ENCODE assay signal across 9 cellular contexts in the genomic region with DNA sequence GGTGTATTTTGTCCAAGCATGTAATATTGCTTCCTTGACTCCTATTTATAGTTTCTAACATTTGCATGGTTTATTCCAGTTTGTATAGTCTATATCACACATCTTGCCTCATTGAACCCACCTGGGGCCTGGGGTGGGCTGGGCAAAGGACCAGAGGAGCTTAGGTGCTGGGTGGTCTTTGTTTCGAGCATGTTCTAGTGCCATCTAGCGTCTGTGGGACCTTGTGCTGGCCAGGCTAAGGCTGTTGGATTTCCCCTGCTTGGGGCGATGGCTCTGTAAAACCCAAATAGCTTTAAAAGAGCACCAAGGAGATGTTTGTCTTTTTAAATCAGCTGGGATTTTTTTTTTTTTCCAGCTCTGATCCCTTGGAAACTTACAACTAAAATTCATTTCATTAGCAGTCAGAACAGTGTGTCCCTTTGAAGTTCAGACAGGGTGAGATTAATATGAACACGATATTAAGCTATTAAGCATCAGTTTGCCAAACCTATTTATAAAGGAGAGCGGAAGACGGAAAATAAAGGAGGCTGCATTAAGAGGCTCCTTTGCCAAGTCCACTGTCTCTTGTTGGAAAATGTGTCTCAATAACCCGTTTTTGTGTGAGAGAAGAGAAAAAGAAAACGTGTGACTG.
A peak's percentile ranks its signal among the peaks of the same experiment; 100 is the strongest.
DNase-seq lines count a peak whose midpoint lies in the region; ATAC-seq, FAIRE-seq and TF ChIP-seq lines count a peak whose summit lies in the region.
"Had no signal": no experiment of that assay in that cellular context is flagged by ENCODE, and none has a peak within 500 bp of the region (broad histone marks: within the 10 kb centered on the region; RNA-seq: fewer than 3 reads in every experiment).

No MANE protein-coding gene starts in this region.

- no peak overlapping the region for H2AFZ ChIP-seq in H1 (ENCODE audit: low read length)
- H2AFZ ChIP-seq in mesenchymal stem cell (ENCODE audit: low read depth, low read length) = no peak overlapping the region

- H3K27me3 ChIP-seq in NT2/D1 (ENCODE audit: insufficient read depth, insufficient read length) (no peaks in the 10 kb centered on the region), H1 (replicated peaks in 1 of 4; ENCODE audit: control insufficient read depth in 3 of 4, extremely low read depth in 1 of 4, insufficient read depth in 3 of 4, low read length in 3 of 4) (no peaks in the 10 kb centered on the region), mesenchymal stem cell (ENCODE audit: control insufficient read depth in 1 of 2, insufficient read depth in 1 of 2, low read length in 2 of 2) (no peaks in the 10 kb centered on the region)

- H3K27ac ChIP-seq in H1 (ENCODE audit: low read depth, low read length) (no peak overlapping the region), mesenchymal stem cell (ENCODE audit: low read length, poor library complexity, severe bottlenecking) (no peak overlapping the region)

- no peaks in the 10 kb centered on the region for H3K9me3 Mint-ChIP-seq in activated CD4-positive, alpha-beta T cell treated with anti-CD3 and anti-CD28 coated beads for 36 hours (ENCODE audit: low read depth)
- no peaks in the 10 kb centered on the region for H3K9me3 Mint-ChIP-seq in natural killer cell

- H3K18ac ChIP-seq in H1 (ENCODE audit: extremely low read depth, low read length) (no peak overlapping the region), mesenchymal stem cell (ENCODE audit: low read depth in 1 of 2, low read length in 2 of 2) (no peak overlapping the region)

- no peak overlapping the region for H3K56ac ChIP-seq in H1 (replicated peaks; ENCODE audit: insufficient read length, low read depth, low read length)

- intact Hi-C loops in activated CD4-positive, alpha-beta T cell treated with anti-CD3 and anti-CD28 coated beads for 36 hours (cut with DNase I, micrococcal nuclease) = loop anchor here in 1 of 2 experiments (1.0 to 10.0 kb wide), 3 partner anchors 40 to 516 kb away; no protein-coding TSS in a partner anchor
- intact Hi-C loops in natural killer cell (cut with micrococcal nuclease) = loop anchor here (1.0 kb wide), 1 partner anchor 516 kb away; no protein-coding TSS in a partner anchor

- no peak for ATAC-seq in activated CD4-positive, alpha-beta T cell treated with anti-CD3 and anti-CD28 coated beads for 36 hours
- ATAC-seq in HG02623 (IDR thresholded peaks at IDR 0.05; ENCODE audit: unreplicated experiment) (no peak), HG02759 (IDR thresholded peaks at IDR 0.05; ENCODE audit: unreplicated experiment) (no peak), natural killer cell (no peak)

- H3K23me2 ChIP-seq in H1 (ENCODE audit: low read depth, low read length) = no peaks in the 10 kb centered on the region

- TF ChIP-seq CTCF in H1 (IDR thresholded peaks at IDR 0.05; ENCODE audit: control extremely low read depth in 1 of 3, insufficient read depth in 1 of 3, low read depth in 1 of 3, low read length in 3 of 3) = peak; percentile 79 to 87 (median 84)
- no peak for TF ChIP-seq CTCF in natural killer cell (IDR thresholded peaks at IDR 0.05)

- no peaks in the 10 kb centered on the region for H3K4me1 Mint-ChIP-seq in activated CD4-positive, alpha-beta T cell treated with anti-CD3 and anti-CD28 coated beads for 36 hours
- H3K4me1 Mint-ChIP-seq in natural killer cell = no peaks in the 10 kb centered on the region

- H3K4me3 ChIP-seq in NT2/D1 (ENCODE audit: insufficient read length, low read depth) (no peak overlapping the region), H1 (ENCODE audit: extremely low read depth in 1 of 4, insufficient read depth in 2 of 4, low read depth in 3 of 4, low read length in 4 of 4) (no peak overlapping the region), mesenchymal stem cell (ENCODE audit: insufficient read depth in 1 of 2, low read depth in 1 of 2, low read length in 2 of 2) (no peak overlapping the region)

- 0 out of 2 replicates have a peak overlapping the region, but pooled peaks have one; percentile 36 for H2BK15ac ChIP-seq in H1 (ENCODE audit: low read length)
- no peak overlapping the region for H2BK15ac ChIP-seq in mesenchymal stem cell (ENCODE audit: low read depth, poor library complexity, severe bottlenecking)

- H3K27ac Mint-ChIP-seq in activated CD4-positive, alpha-beta T cell treated with anti-CD3 and anti-CD28 coated beads for 36 hours = no peak overlapping the region
- H3K27ac Mint-ChIP-seq in natural killer cell = no peak overlapping the region

- H3K36me3 ChIP-seq in NT2/D1 (ENCODE audit: insufficient read depth, insufficient read length, low read length) (no peaks in the 10 kb centered on the region), H1 (ENCODE audit: control insufficient read depth in 2 of 4, insufficient read depth in 4 of 4, low read length in 3 of 4) (no peaks in the 10 kb centered on the region), mesenchymal stem cell (ENCODE audit: control insufficient read depth in 1 of 2, insufficient read depth in 2 of 2, low read depth in 1 of 2, low read length in 2 of 2) (peaks cover 0 to 3% of the 10 kb centered on the region in 2 experiments)

- no peaks in the 10 kb centered on the region for H3K79me2 ChIP-seq in H1 (ENCODE audit: control insufficient read depth in 1 of 2, insufficient read depth in 2 of 2, low read length in 2 of 2)

- CTCF ChIA-PET in activated CD4-positive, alpha-beta T cell treated with anti-CD3 and anti-CD28 coated beads for 36 hours (lab: Charles Lee) = interaction anchor here (0.6 to 1.7 kb wide), 2 partner anchors 272 to 310 kb away, joined by 3 to 5 read pairs; no protein-coding TSS in a partner anchor
- CTCF ChIA-PET in H1 (lab: Charles Lee; ENCODE audit: partially characterized antibody) = interaction anchor here (0.6 to 4.5 kb wide), 58 partner anchors 8 to 645 kb away, joined by 3 to 58 read pairs (median 5); a partner anchor contains a TSS

- H4K5ac ChIP-seq in H1 (ENCODE audit: insufficient read length, low read depth, low read length) = no peak overlapping the region

- peak; percentile 89 to 93 for TF ChIP-seq RAD21 in H1 (IDR thresholded peaks at IDR 0.05 in 1 of 2, conservative IDR thresholded peaks at IDR 0.05 in 1 of 2; ENCODE audit: low read depth in 2 of 2, low read length in 2 of 2)

- H3K9ac ChIP-seq in NT2/D1 (ENCODE audit: insufficient read length, low read depth) (no peak overlapping the region), H1 (replicated peaks in 1 of 4; ENCODE audit: extremely low read depth in 1 of 4, low read depth in 3 of 4, low read length in 3 of 4) (no peak overlapping the region), mesenchymal stem cell (ENCODE audit: low read length) (peak overlapping the region; percentile 17)

- H3K4me2 ChIP-seq in H1 (ENCODE audit: insufficient read depth in 1 of 2, low read depth in 2 of 2, low read length in 2 of 2) = no peak overlapping the region
- no peak overlapping the region for H3K4me2 ChIP-seq in mesenchymal stem cell (ENCODE audit: low read length, poor library complexity, severe bottlenecking)

- H3K4ac ChIP-seq in H1 (replicated peaks; ENCODE audit: insufficient read length, low read depth, low read length) (peak overlapping the region; percentile 23), mesenchymal stem cell (ENCODE audit: low read depth in 1 of 2, low read length in 2 of 2) (no peak overlapping the region)

- H2BK12ac ChIP-seq in H1 (ENCODE audit: low read depth, low read length) (no peak overlapping the region), mesenchymal stem cell (ENCODE audit: low read length in 2 of 2) (no peak overlapping the region)

- H3K79me1 ChIP-seq in H1 (ENCODE audit: low read depth, low read length) = no peaks in the 10 kb centered on the region
- H3K79me1 ChIP-seq in mesenchymal stem cell (replicated peaks; ENCODE audit: low read length, poor library complexity, severe bottlenecking) = peaks cover 3% of the 10 kb centered on the region

- H2BK5ac ChIP-seq in H1 (ENCODE audit: low read depth, low read length) (no peak overlapping the region), mesenchymal stem cell (ENCODE audit: low read depth, low read length, poor library complexity, severe bottlenecking) (no peak overlapping the region)

- TF ChIP-seq POLR2A in H1 (IDR thresholded peaks at IDR 0.05; ENCODE audit: control extremely low read depth in 1 of 2, low read depth in 2 of 2, low read length in 2 of 2) = no peak

- H3K14ac ChIP-seq in H1 (ENCODE audit: insufficient read length) (no peak overlapping the region), mesenchymal stem cell (ENCODE audit: low read length in 2 of 2) (no peak overlapping the region)

- H3K4me1 ChIP-seq in NT2/D1 (ENCODE audit: insufficient read depth, insufficient read length) (no peaks in the 10 kb centered on the region), H1 (replicated peaks in 1 of 4; ENCODE audit: control insufficient read depth in 3 of 4, insufficient read depth in 4 of 4, low read length in 3 of 4) (peaks cover 1 to 7% (median 5%) of the 10 kb centered on the region in 4 experiments; a peak in 4 of 7 replicates), mesenchymal stem cell (ENCODE audit: control insufficient read depth, insufficient read depth, low read depth, low read length) (no peaks in the 10 kb centered on the region)
- H3K4me1 ChIP-seq: Caco-2 had no signal

- H3K36me3 Mint-ChIP-seq in activated CD4-positive, alpha-beta T cell treated with anti-CD3 and anti-CD28 coated beads for 36 hours (ENCODE audit: low read depth) = no peaks in the 10 kb centered on the region
- no peaks in the 10 kb centered on the region for H3K36me3 Mint-ChIP-seq in natural killer cell

- no peaks in the 10 kb centered on the region for H4K20me1 ChIP-seq in H1 (replicated peaks in 1 of 2; ENCODE audit: control insufficient read depth in 1 of 2, insufficient read depth in 2 of 2, low read length in 2 of 2)

- H4K8ac ChIP-seq in H1 (ENCODE audit: extremely low read depth, insufficient read depth, low read length) (no peak overlapping the region), mesenchymal stem cell (ENCODE audit: low read length) (no peak overlapping the region)

- no peak for TF ChIP-seq EP300 in H1 (IDR thresholded peaks at IDR 0.05; ENCODE audit: borderline replicate concordance in 1 of 2, low read depth in 2 of 2, low read length in 2 of 2)

- no peak overlapping the region; the same call in 1 of the 2 replicates for H2BK20ac ChIP-seq in H1 (ENCODE audit: low read length)

- H2BK120ac ChIP-seq in H1 (replicated peaks; ENCODE audit: low read depth, low read length) = no peak overlapping the region
- no peak overlapping the region for H2BK120ac ChIP-seq in mesenchymal stem cell (ENCODE audit: low read depth, low read length)

- H3K27me3 Mint-ChIP-seq in activated CD4-positive, alpha-beta T cell treated with anti-CD3 and anti-CD28 coated beads for 36 hours = peaks cover 8% of the 10 kb centered on the region
- peaks cover 10 to 14% of the 10 kb centered on the region in 2 donors for H3K27me3 Mint-ChIP-seq in natural killer cell (ENCODE audit: low read depth in 2 of 2)

- WGBS in H1 (ENCODE audit: extremely low coverage in 1 of 2, insufficient coverage in 1 of 2, insufficient read length in 1 of 2, insufficient replicate concordance in 2 of 2, low coverage in 1 of 2, low lambda C conversion rate in 2 of 2, missing lambda C conversion rate in 1 of 2), 2 experiments = 69% methylated on average over 8 of the region's 8 CpGs; no CpG with 5 or more reads in 1 of the 2 experiments
- WGBS in mesenchymal stem cell = 60% methylated on average over 6 of the region's 8 CpGs

- H2AK5ac ChIP-seq in H1 (ENCODE audit: low read depth, low read length) (no peak overlapping the region), mesenchymal stem cell (ENCODE audit: low read length, severe bottlenecking) (no peak overlapping the region)

- POLR2A ChIA-PET in activated CD4-positive, alpha-beta T cell treated with anti-CD3 and anti-CD28 coated beads for 36 hours (lab: Charles Lee) = no interaction called here
- POLR2A ChIA-PET in H1 (lab: Charles Lee; ENCODE audit: partially characterized antibody) = interaction anchor here (0.8 to 2.3 kb wide), 4 partner anchors 21 to 309 kb away, joined by 3 to 12 read pairs (median 6); no protein-coding TSS in a partner anchor

- H3K9me3 ChIP-seq in NT2/D1 (ENCODE audit: insufficient read depth, low read length) (peaks cover 13% of the 10 kb centered on the region), H1 (ENCODE audit: insufficient read depth in 2 of 2, low read depth in 1 of 2, low read length in 1 of 2) (no peaks in the 10 kb centered on the region), mesenchymal stem cell (ENCODE audit: control insufficient read depth, low read length) (no peaks in the 10 kb centered on the region)
- H3K9me3 ChIP-seq: Caco-2 had no signal

- H4K91ac ChIP-seq in H1 (replicated peaks; ENCODE audit: insufficient read length, low read length) = no peak overlapping the region
- no peak overlapping the region for H4K91ac ChIP-seq in mesenchymal stem cell (ENCODE audit: low read length)

- peak; percentile 17 for DNase-seq in activated CD4-positive, alpha-beta T cell treated with anti-CD3 and anti-CD28 coated beads for 36 hours
- no peak for DNase-seq in activated CD4-positive, alpha-beta T cell treated with anti-CD3 and anti-CD28 coated beads for 1 hour
- DNase-seq in NT2/D1 (ENCODE audit: low read depth, low spot score) (peak; percentile 54), H1 (ENCODE audit: low read depth in 1 of 2, low spot score in 2 of 2) (peak in 1 of 2 experiments; percentile 66), mesenchymal stem cell (peak; percentile 59), natural killer cell (no peak)

- H3K23ac ChIP-seq in H1 (ENCODE audit: insufficient read length) (no peak overlapping the region), mesenchymal stem cell (ENCODE audit: low read length in 2 of 2) (no peak overlapping the region)

- H3K4me3 Mint-ChIP-seq in activated CD4-positive, alpha-beta T cell treated with anti-CD3 and anti-CD28 coated beads for 36 hours = no peak overlapping the region
- H3K4me3 Mint-ChIP-seq in natural killer cell = no peak overlapping the region

- peak; percentile 75 for FAIRE-seq in H1 (lab: Jason Lieb, UNC)

Comparison
In these comparisons a context has a peak if more than half of its experiments do, and no peak if none do; other contexts are left out.
1. DNase-seq: peak in activated CD4-positive, alpha-beta T cell treated with anti-CD3 and anti-CD28 coated beads for 36 hours (single experiment), NT2/D1 (single experiment) and mesenchymal stem cell (single experiment); none in activated CD4-positive, alpha-beta T cell treated with anti-CD3 and anti-CD28 coated beads for 1 hour (single experiment) and natural killer cell (single experiment).